In genomic region chr10:118332247-118332646, GRCh38 we compare ENCODE assay signal across 10 cellular contexts. TPM values are rescaled to one million over a fixed set of nuclear protein-coding genes. Genes with fewer than 3 reads are reported as not detected.
A peak's percentile ranks its signal among the peaks of the same experiment; 100 is the strongest.
DNase-seq lines count a peak whose midpoint lies in the region; ATAC-seq, FAIRE-seq and TF ChIP-seq lines count a peak whose summit lies in the region.
"Had no signal": no experiment of that assay in that cellular context is flagged by ENCODE, and none has a peak within 500 bp of the region (broad histone marks: within the 10 kb centered on the region; RNA-seq: fewer than 3 reads in every experiment).

No MANE protein-coding gene starts in this region.

- CTCF ChIA-PET in activated CD8-positive, alpha-beta T cell treated with anti-CD3 and anti-CD28 coated beads, Interleukin-2, amount 10 ng/mL, durations not matched to agents 7 days and 5 days (lab: Charles Lee), result no interaction called here

- no peak for DNase-seq in GM18507 (ENCODE audit: extremely low spot score, insufficient read length, low read depth)
- DNase-seq in activated CD8-positive, alpha-beta T cell treated with anti-CD3 and anti-CD28 coated beads, Interleukin-2, amount 10 ng/mL, durations not matched to agents 7 days and 5 days, result no peak
- no peak for DNase-seq in left lobe of liver (ENCODE audit: low spot score)
- DNase-seq in D721Med (ENCODE audit: insufficient read length, low spot score), result no peak
- DNase-seq in DMS79 treated with DMSO at 0.1 percent for 48 hours (lab: John Stamatoyannopoulos, UW), result no peak
- DNase-seq in posterior vena cava (ENCODE audit: low spot score), result no peak
- DNase-seq: activated T-cell treated with anti-CD3 and anti-CD28 coated beads, Interleukin-2, amount 50 U/mL, for 4 hours; ovary had no signal

- intact Hi-C loops in posterior vena cava (cut with DNase I), result no loop called here

- ATAC-seq in GM21381 (IDR thresholded peaks at IDR 0.05; ENCODE audit: unreplicated experiment) (peak; percentile 95), HG03196 (IDR thresholded peaks at IDR 0.05; ENCODE audit: unreplicated experiment) (peak; percentile 76), left lobe of liver (no peak)
- ATAC-seq in activated CD8-positive, alpha-beta T cell treated with anti-CD3 and anti-CD28 coated beads, Interleukin-2, amount 10 ng/mL, durations not matched to agents 7 days and 5 days, result peak; percentile 57

- H3K4me3 Mint-ChIP-seq in activated CD8-positive, alpha-beta T cell treated with anti-CD3 and anti-CD28 coated beads, Interleukin-2, amount 10 ng/mL, durations not matched to agents 7 days and 5 days, result no peak overlapping the region
- H3K4me3 Mint-ChIP-seq: activated T-cell treated with anti-CD3 and anti-CD28 coated beads, Interleukin-2, amount 50 U/mL, for 4 hours had no signal

- H3K9me3 Mint-ChIP-seq in activated CD8-positive, alpha-beta T cell treated with anti-CD3 and anti-CD28 coated beads, Interleukin-2, amount 10 ng/mL, durations not matched to agents 7 days and 5 days (ENCODE audit: insufficient read depth), result no peaks in the 10 kb centered on the region
- H3K9me3 Mint-ChIP-seq: activated T-cell treated with anti-CD3 and anti-CD28 coated beads, Interleukin-2, amount 50 U/mL, for 4 hours had no signal

- POLR2A ChIA-PET in activated CD8-positive, alpha-beta T cell treated with anti-CD3 and anti-CD28 coated beads, Interleukin-2, amount 10 ng/mL, durations not matched to agents 7 days and 5 days (lab: Charles Lee), result no interaction called here

- peaks cover 45% of the 10 kb centered on the region for H3K36me3 Mint-ChIP-seq in activated CD8-positive, alpha-beta T cell treated with anti-CD3 and anti-CD28 coated beads, Interleukin-2, amount 10 ng/mL, durations not matched to agents 7 days and 5 days (ENCODE audit: low read depth)

- no peak for TF ChIP-seq CTCF in D721Med (IDR thresholded peaks at IDR 0.05; ENCODE audit: insufficient read depth, missing control alignments)

- no peaks in the 10 kb centered on the region for H3K27me3 Mint-ChIP-seq in activated CD8-positive, alpha-beta T cell treated with anti-CD3 and anti-CD28 coated beads, Interleukin-2, amount 10 ng/mL, durations not matched to agents 7 days and 5 days (ENCODE audit: low read depth)

- H3K27ac Mint-ChIP-seq in activated CD8-positive, alpha-beta T cell treated with anti-CD3 and anti-CD28 coated beads, Interleukin-2, amount 10 ng/mL, durations not matched to agents 7 days and 5 days, result no peak overlapping the region

- H3K4me1 Mint-ChIP-seq in activated CD8-positive, alpha-beta T cell treated with anti-CD3 and anti-CD28 coated beads, Interleukin-2, amount 10 ng/mL, durations not matched to agents 7 days and 5 days (ENCODE audit: low read depth), result peaks cover 6% of the 10 kb centered on the region

- FAIRE-seq in GM18507 (lab: Jason Lieb, UNC) (peak; percentile 72), D721Med (lab: Jason Lieb, UNC) (no peak)

RNA-seq across cellular contexts. Expression of gene FAM204A, which starts 9.9 kb away (rescaled TPM):
- total RNA-seq in activated CD8-positive, alpha-beta T cell treated with anti-CD3 and anti-CD28 coated beads, Interleukin-2, amount 10 ng/mL, durations not matched to agents 7 days and 5 days, result 10 to 100 TPM; 45.4 to 49.4 TPM
- 18.2 TPM for total RNA-seq in left lobe of liver
- 10 to 100 TPM; 73.6 to 82.6 TPM for total RNA-seq in posterior vena cava
